In the genomic region with DNA sequence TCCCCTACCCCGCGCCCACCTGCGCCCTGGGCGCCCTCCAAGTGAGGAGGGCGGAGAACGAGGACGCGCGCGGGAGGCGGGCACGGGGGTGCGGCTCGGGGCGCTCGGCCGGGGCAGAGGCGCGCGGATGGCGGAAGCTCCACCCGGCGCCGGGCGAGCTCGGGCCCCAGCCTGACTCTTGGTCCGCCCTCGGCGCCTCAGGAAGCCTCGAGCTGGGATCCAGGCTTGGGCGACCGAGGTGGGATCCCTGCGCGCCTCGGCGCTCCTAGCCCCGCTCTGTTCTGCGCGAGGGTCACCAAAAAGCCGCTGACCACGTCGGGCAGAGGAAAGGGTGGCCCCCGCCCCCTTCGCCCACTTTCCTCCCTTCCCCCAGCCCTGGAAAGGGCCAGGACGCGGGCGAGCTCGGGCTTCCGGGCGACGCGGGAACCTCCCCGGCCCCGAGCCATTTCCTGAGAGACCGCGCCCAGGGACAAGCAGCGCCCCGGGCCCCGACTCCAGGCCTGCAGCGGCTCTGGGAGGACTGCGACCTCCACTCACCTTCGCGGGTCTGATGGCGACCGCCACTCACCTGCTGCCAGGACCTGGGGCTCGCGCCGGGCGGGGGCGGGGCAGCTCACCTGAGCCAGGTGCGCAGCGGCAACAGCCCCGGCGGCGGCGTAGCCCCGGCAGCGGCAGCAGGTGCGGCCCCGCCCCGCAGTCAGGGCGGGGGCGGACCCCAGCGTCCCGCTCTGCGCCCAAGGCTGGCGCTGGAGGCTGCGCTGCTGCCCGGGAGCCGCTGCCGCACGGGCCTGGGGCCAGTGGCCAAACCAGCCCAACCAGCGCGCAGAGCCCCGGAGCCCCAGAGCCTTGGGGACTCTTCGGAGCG, we compare ENCODE assay signal across 8 cellular contexts. TPM values are rescaled to one million over a fixed set of nuclear protein-coding genes. Genes with fewer than 3 reads are reported as not detected.
DNase-seq lines count a peak whose midpoint lies in the region; ATAC-seq and TF ChIP-seq lines count a peak whose summit lies in the region.

No MANE protein-coding gene starts in this region.

- peak; percentile 75 for DNase-seq in NCI-H2196 (lab: John Stamatoyannopoulos, UW; ENCODE audit: unreplicated experiment)
- peak; percentile 40 for DNase-seq in activated naive CD4-positive, alpha-beta T cell treated with anti-CD3 and anti-CD28 coated beads, Interleukin-2, amount 50 U/mL, for 16 hours
- peak; percentile 93 for DNase-seq in spleen
- DNase-seq in anterior cingulate cortex (lab: John Stamatoyannopoulos, UW) = no peak

- no peaks in the 10 kb centered on the region for H3K9me3 ChIP-seq in spleen

- no peaks in the 10 kb centered on the region for H3K36me3 ChIP-seq in spleen

- H3K4me1 ChIP-seq in spleen = peaks cover 10 to 57% (median 48%) of the 10 kb centered on the region in 6 donors

- H3K27me3 ChIP-seq in spleen (replicated peaks in 1 of 7) = peaks cover 0 to 8% (median 0%) of the 10 kb centered on the region in 7 donors

- H3K4me3 ChIP-seq in GM08714 (ENCODE audit: low read length) = peak overlapping the region; percentile 12; the same call in 1 of the 2 replicates
- peak overlapping the region; percentile 56 for H3K4me3 ChIP-seq in iPS-11a (ENCODE audit: low read depth, low read length)
- H3K4me3 ChIP-seq in spleen = peak overlapping the region; percentile 57 to 87 (median 65)

- WGBS in spleen, 5 donors = 1 to 2% (median 2%) methylated on average over 11 to 97 of the region's 97 CpGs

- H3K27ac ChIP-seq in spleen = peak overlapping the region; percentile 76 to 93 (median 88)

- intact Hi-C loops in spleen (cut with DNase I; ENCODE audit: low total_unique reads) = no loop called here

- TF ChIP-seq CTCF in spleen (IDR thresholded peaks at IDR 0.05 in 8 of 11, conservative IDR thresholded peaks at IDR 0.05 in 3 of 11) = no peak

- TF ChIP-seq POLR2A in spleen (IDR thresholded peaks at IDR 0.05) = no peak

- no peak for ATAC-seq in GM19452 (IDR thresholded peaks at IDR 0.05; ENCODE audit: unreplicated experiment)
- no peak for ATAC-seq in HG03460 (IDR thresholded peaks at IDR 0.05; ENCODE audit: unreplicated experiment)

RNA-seq across cellular contexts. Expression of a gene that starts 2.2 kb away (rescaled TPM):
- total RNA-seq in spleen = 100 to 1,000 TPM in 2 of 7 donors, 10 to 100 TPM in 5; 67.9 to 118 (median 90.9) TPM
- 100 to 1,000 TPM in 2 of 3 donors, 10 to 100 TPM in 1; 95.9 to 194 (median 161) TPM for polyA plus RNA-seq in spleen

RNA-seq across cellular contexts. Expression of a gene that starts 23.0 kb away (rescaled TPM):
- 1 to 10 TPM in 1 of 7 donors, under 1 TPM in 2, not detected in 4; 0.40 to 2.8 (median 0.59) TPM for total RNA-seq in spleen
- polyA plus RNA-seq in spleen = under 1 TPM; 0.09 to 0.48 (median 0.21) TPM

RNA-seq across cellular contexts. Expression of a gene that starts 24.8 kb away (rescaled TPM):
- 10 to 100 TPM; 10.2 to 34.5 (median 25.9) TPM for total RNA-seq in spleen
- 10 to 100 TPM; 32.7 to 53.8 (median 50.3) TPM for polyA plus RNA-seq in spleen

RNA-seq across cellular contexts. Expression of a gene that starts 33.1 kb away (rescaled TPM):
- 10 to 100 TPM; 24.6 to 40.7 (median 29.4) TPM for total RNA-seq in spleen
- 10 to 100 TPM; 11.0 to 26.6 (median 14.9) TPM for polyA plus RNA-seq in spleen

RNA-seq across cellular contexts. Expression of a gene that starts 47.7 kb away (rescaled TPM):
- 1 to 10 TPM in 1 of 7 donors, under 1 TPM in 4, not detected in 2; 0.17 to 1.1 (median 0.67) TPM for total RNA-seq in spleen
- polyA plus RNA-seq in spleen = 1 to 10 TPM; 1.6 to 5.2 (median 3.5) TPM

Comparison
In these comparisons a context has a peak if more than half of its experiments do, and no peak if none do; other contexts are left out.
1. H3K4me3 ChIP-seq: peak in every context shown above with its lines; median percentile 65 in spleen; 56 in iPS-11a; 12 in GM08714.
2. DNase-seq: peak in NCI-H2196 (single experiment), activated naive CD4-positive, alpha-beta T cell treated with anti-CD3 and anti-CD28 coated beads, Interleukin-2, amount 50 U/mL, for 16 hours (single experiment) and spleen (single experiment); none in anterior cingulate cortex (0 of 58).